Comparison of ENCODE assay signal across 1 cellular context in the genomic region with DNA sequence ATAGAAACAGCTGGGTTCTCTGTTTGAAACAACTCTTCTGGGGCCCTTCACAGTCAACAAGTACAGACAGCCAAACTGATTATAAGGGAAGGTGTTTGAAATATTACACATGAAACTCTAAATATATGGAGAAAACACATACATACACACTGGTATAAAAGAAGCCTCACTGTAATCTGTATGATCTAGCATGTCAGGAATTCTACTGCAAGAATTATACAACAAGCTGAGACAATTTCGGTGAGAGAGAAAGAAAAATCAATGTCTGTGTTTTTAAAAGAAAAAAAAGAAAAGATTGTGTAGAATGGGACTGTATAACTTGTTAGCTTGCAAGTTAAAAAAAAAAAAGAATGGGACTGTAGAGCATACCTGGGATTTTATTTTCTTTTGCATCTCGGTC.
TF ChIP-seq lines count a peak whose summit lies in the region.

No MANE protein-coding gene starts in this region.

TF ChIP-seq in GM23338, 12 proteins besides CTCF, POLR2A, EP300 and RAD21 (continued from another document):
- TF ChIP-seq, protein P1, sequence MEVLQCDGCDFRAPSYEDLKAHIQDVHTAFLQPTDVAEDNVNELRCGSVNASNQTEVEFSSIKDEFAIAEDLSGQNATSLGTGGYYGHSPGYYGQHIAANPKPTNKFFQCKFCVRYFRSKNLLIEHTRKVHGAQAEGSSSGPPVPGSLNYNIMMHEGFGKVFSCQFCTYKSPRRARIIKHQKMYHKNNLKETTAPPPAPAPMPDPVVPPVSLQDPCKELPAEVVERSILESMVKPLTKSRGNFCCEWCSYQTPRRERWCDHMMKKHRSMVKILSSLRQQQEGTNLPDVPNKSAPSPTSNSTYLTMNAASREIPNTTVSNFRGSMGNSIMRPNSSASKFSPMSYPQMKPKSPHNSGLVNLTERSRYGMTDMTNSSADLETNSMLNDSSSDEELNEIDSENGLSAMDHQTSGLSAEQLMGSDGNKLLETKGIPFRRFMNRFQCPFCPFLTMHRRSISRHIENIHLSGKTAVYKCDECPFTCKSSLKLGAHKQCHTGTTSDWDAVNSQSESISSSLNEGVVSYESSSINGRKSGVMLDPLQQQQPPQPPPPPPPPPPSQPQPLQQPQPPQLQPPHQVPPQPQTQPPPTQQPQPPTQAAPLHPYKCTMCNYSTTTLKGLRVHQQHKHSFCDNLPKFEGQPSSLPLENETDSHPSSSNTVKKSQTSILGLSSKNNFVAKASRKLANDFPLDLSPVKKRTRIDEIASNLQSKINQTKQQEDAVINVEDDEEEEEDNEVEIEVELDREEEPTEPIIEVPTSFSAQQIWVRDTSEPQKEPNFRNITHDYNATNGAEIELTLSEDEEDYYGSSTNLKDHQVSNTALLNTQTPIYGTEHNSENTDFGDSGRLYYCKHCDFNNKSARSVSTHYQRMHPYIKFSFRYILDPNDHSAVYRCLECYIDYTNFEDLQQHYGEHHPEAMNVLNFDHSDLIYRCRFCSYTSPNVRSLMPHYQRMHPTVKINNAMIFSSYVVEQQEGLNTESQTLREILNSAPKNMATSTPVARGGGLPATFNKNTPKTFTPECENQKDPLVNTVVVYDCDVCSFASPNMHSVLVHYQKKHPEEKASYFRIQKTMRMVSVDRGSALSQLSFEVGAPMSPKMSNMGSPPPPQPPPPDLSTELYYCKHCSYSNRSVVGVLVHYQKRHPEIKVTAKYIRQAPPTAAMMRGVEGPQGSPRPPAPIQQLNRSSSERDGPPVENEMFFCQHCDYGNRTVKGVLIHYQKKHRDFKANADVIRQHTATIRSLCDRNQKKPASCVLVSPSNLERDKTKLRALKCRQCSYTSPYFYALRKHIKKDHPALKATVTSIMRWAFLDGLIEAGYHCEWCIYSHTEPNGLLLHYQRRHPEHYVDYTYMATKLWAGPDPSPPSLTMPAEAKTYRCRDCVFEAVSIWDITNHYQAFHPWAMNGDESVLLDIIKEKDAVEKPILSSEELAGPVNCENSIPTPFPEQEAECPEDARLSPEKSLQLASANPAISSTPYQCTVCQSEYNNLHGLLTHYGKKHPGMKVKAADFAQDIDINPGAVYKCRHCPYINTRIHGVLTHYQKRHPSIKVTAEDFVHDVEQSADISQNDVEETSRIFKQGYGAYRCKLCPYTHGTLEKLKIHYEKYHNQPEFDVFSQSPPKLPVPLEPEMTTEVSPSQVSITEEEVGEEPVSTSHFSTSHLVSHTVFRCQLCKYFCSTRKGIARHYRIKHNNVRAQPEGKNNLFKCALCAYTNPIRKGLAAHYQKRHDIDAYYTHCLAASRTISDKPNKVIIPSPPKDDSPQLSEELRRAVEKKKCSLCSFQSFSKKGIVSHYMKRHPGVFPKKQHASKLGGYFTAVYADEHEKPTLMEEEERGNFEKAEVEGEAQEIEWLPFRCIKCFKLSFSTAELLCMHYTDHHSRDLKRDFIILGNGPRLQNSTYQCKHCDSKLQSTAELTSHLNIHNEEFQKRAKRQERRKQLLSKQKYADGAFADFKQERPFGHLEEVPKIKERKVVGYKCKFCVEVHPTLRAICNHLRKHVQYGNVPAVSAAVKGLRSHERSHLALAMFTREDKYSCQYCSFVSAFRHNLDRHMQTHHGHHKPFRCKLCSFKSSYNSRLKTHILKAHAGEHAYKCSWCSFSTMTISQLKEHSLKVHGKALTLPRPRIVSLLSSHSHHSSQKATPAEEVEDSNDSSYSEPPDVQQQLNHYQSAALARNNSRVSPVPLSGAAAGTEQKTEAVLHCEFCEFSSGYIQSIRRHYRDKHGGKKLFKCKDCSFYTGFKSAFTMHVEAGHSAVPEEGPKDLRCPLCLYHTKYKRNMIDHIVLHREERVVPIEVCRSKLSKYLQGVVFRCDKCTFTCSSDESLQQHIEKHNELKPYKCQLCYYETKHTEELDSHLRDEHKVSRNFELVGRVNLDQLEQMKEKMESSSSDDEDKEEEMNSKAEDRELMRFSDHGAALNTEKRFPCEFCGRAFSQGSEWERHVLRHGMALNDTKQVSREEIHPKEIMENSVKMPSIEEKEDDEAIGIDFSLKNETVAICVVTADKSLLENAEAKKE (CRISPR knock-in tag; IDR thresholded peaks at IDR 0.05), result no peak
- TF ChIP-seq ZNF114 (CRISPR knock-in tag; IDR thresholded peaks at IDR 0.05), result no peak
